Comparison of ENCODE assay signal across 28 cellular contexts in genomic region chr7:143495806-143496672, GRCh38. TPM values are rescaled to one million over a fixed set of nuclear protein-coding genes. Genes with fewer than 3 reads are reported as not detected.
"Had no signal": no experiment of that assay in that cellular context is flagged by ENCODE, and none has a peak within 500 bp of the region (broad histone marks: within the 10 kb centered on the region; RNA-seq: fewer than 3 reads in every experiment).

No MANE protein-coding gene starts in this region.

- FAIRE-seq: bronchial epithelial cell, TTC549 had no signal

- H3K27me3 Mint-ChIP-seq: activated CD8-positive, alpha-beta memory T cell treated with anti-CD3 and anti-CD28 coated beads, Interleukin-2, amount 10 ng/mL, durations not matched to agents 7 days and 5 days; activated naive CD4-positive, alpha-beta T cell treated with anti-CD3 and anti-CD28 coated beads, Interleukin-2, amount 50 U/mL, for 24 hours; activated T-cell treated with anti-CD3 and anti-CD28 coated beads, Interleukin-2, amount 50 U/mL, for 24 hours had no signal

- H3K4me1 Mint-ChIP-seq: IgD-negative memory B cell had no signal

- ATAC-seq: activated CD8-positive, alpha-beta memory T cell treated with anti-CD3 and anti-CD28 coated beads, Interleukin-2, amount 10 ng/mL, durations not matched to agents 7 days and 5 days; body of pancreas; PC-3 had no signal

- H3K9me3 ChIP-seq: ascending aorta, body of pancreas had no signal

- H3K27ac Mint-ChIP-seq: activated CD8-positive, alpha-beta memory T cell treated with anti-CD3 and anti-CD28 coated beads, Interleukin-2, amount 10 ng/mL, durations not matched to agents 7 days and 5 days; activated naive CD4-positive, alpha-beta T cell treated with anti-CD3 and anti-CD28 coated beads, Interleukin-2, amount 50 U/mL, for 24 hours; activated T-cell treated with anti-CD3 and anti-CD28 coated beads, Interleukin-2, amount 50 U/mL, for 24 hours; activated T-helper 1 cell treated with anti-CD3 and anti-CD28 coated beads, Interleukin-12 subunit alpha, Interleukin-12 subunit beta, Interleukin-2, Interleukin-4 antibody, amounts not matched to agents 30 ng/mL and 10 ng/mL and 1 ng/mL, durations not matched to agents 14 hours and 24 hours and 36 hours; IgD-negative memory B cell; T-helper 1 cell treated with Interleukin-12 subunit alpha and Interleukin-12 subunit beta and Interleukin-4 antibody, amounts not matched to agents 30 μg/mL and 1 μg/mL, for 36 hours had no signal

- H3K9me3 Mint-ChIP-seq: activated naive CD4-positive, alpha-beta T cell treated with anti-CD3 and anti-CD28 coated beads, Interleukin-2, amount 50 U/mL, for 24 hours; activated T-cell treated with anti-CD3 and anti-CD28 coated beads, Interleukin-2, amount 50 U/mL, for 24 hours; activated T-helper 1 cell treated with anti-CD3 and anti-CD28 coated beads, Interleukin-12 subunit alpha, Interleukin-12 subunit beta, Interleukin-2, Interleukin-4 antibody, amounts not matched to agents 30 ng/mL and 10 ng/mL and 1 ng/mL, durations not matched to agents 14 hours and 24 hours and 36 hours; T-helper 1 cell treated with Interleukin-12 subunit alpha and Interleukin-12 subunit beta and Interleukin-4 antibody, amounts not matched to agents 30 μg/mL and 1 μg/mL, for 36 hours had no signal

- H3K4me3 ChIP-seq: ascending aorta, body of pancreas had no signal

- H3K27ac ChIP-seq: ascending aorta, body of pancreas, KMS-11, VCaP had no signal

- H3K27me3 ChIP-seq: ascending aorta, body of pancreas had no signal

- H3K36me3 Mint-ChIP-seq: activated CD8-positive, alpha-beta memory T cell treated with anti-CD3 and anti-CD28 coated beads, Interleukin-2, amount 10 ng/mL, durations not matched to agents 7 days and 5 days; IgD-negative memory B cell had no signal

- H3K4me1 ChIP-seq: ascending aorta, body of pancreas had no signal

- H3K4me3 Mint-ChIP-seq: activated CD8-positive, alpha-beta memory T cell treated with anti-CD3 and anti-CD28 coated beads, Interleukin-2, amount 10 ng/mL, durations not matched to agents 7 days and 5 days; activated naive CD4-positive, alpha-beta T cell treated with anti-CD3 and anti-CD28 coated beads, Interleukin-2, amount 50 U/mL, for 24 hours; activated T-cell treated with anti-CD3 and anti-CD28 coated beads, Interleukin-2, amount 50 U/mL, for 24 hours; activated T-helper 1 cell treated with anti-CD3 and anti-CD28 coated beads, Interleukin-12 subunit alpha, Interleukin-12 subunit beta, Interleukin-2, Interleukin-4 antibody, amounts not matched to agents 30 ng/mL and 10 ng/mL and 1 ng/mL, durations not matched to agents 14 hours and 24 hours and 36 hours; T-helper 1 cell treated with Interleukin-12 subunit alpha and Interleukin-12 subunit beta and Interleukin-4 antibody, amounts not matched to agents 30 μg/mL and 1 μg/mL, for 36 hours had no signal

- DNase-seq: activated CD4-positive, alpha-beta T cell treated with anti-CD3 and anti-CD28 coated beads for 4 hours; activated CD4-positive, alpha-beta T cell treated with anti-CD3 and anti-CD28 coated beads, Interleukin-2, amount 50 U/mL, for 48 hours; activated CD4-positive, CD25-positive, alpha-beta regulatory T cell; activated CD8-positive, alpha-beta memory T cell treated with anti-CD3 and anti-CD28 coated beads, Interleukin-2, amount 10 ng/mL, durations not matched to agents 7 days and 5 days; activated effector memory CD4-positive, alpha-beta T cell treated with Interleukin-2 at 50 U/mL for 16 hours; activated naive CD4-positive, alpha-beta T cell; activated T-cell treated with anti-CD3 and anti-CD28 coated beads, Interleukin-2, amount 50 U/mL, for 24 hours; body of pancreas; central memory CD4-positive, alpha-beta T cell; NCI-H146; NCI-H187 treated with DMSO at 0.1 percent for 48 hours; NCI-H2081 treated with DMSO at 0.1 percent for 48 hours; NCI-H446; NCI-H524; PC-3; SIG-M5 had no signal

- H3K36me3 ChIP-seq: ascending aorta had no signal

RNA-seq across cellular contexts. Expression of gene TAS2R41, which starts 18.4 kb away (rescaled TPM):
- total RNA-seq: activated CD8-positive, alpha-beta memory T cell treated with anti-CD3 and anti-CD28 coated beads, Interleukin-2, amount 10 ng/mL, durations not matched to agents 7 days and 5 days; activated T-helper 1 cell treated with anti-CD3 and anti-CD28 coated beads, Interleukin-12 subunit alpha, Interleukin-12 subunit beta, Interleukin-2, Interleukin-4 antibody, amounts not matched to agents 30 ng/mL and 10 ng/mL and 1 ng/mL, durations not matched to agents 14 hours and 24 hours and 36 hours; ascending aorta; body of pancreas; bronchial epithelial cell; chondrocyte; MCF 10A; PC-3; RPMI7951 had no signal
- polyA plus RNA-seq: IgD-negative memory B cell had no signal

RNA-seq across cellular contexts. Expression of gene TAS2R60, which starts 52.8 kb away (rescaled TPM):
- total RNA-seq: activated CD8-positive, alpha-beta memory T cell treated with anti-CD3 and anti-CD28 coated beads, Interleukin-2, amount 10 ng/mL, durations not matched to agents 7 days and 5 days; activated T-helper 1 cell treated with anti-CD3 and anti-CD28 coated beads, Interleukin-12 subunit alpha, Interleukin-12 subunit beta, Interleukin-2, Interleukin-4 antibody, amounts not matched to agents 30 ng/mL and 10 ng/mL and 1 ng/mL, durations not matched to agents 14 hours and 24 hours and 36 hours; ascending aorta; body of pancreas; bronchial epithelial cell; chondrocyte; MCF 10A; PC-3; RPMI7951 had no signal
- polyA plus RNA-seq: IgD-negative memory B cell had no signal
